Comparison of ENCODE assay signal across 8 cellular contexts in the genomic region with DNA sequence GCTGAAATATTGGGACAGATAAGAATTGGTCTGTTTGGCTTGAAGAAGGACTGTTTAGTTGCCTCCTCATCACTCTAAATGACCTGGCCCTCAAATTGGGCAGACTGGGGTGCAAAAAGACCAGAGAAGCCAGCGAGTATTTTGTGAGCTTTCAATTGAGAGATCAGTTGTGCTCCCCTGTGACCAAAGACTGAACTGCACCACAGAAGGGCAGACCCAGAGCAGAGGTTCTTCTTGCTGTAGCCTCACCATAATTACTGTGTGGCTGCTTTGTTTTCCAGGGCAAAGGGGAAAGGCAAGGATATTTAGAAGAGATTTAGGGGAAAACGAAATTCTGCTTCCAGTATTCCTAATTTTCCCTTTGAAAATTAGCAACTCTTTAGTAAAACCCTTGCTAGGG.
DNase-seq lines count a peak whose midpoint lies in the region; ATAC-seq, FAIRE-seq and TF ChIP-seq lines count a peak whose summit lies in the region.

No MANE protein-coding gene starts in this region.

- no peaks in the 10 kb centered on the region for H3F3A ChIP-seq in GM23248 (ENCODE audit: insufficient read depth)

- H3K9me3 ChIP-seq in BE2C (no peaks in the 10 kb centered on the region), GM23248 (ENCODE audit: low read depth) (no peaks in the 10 kb centered on the region), right cardiac atrium (ENCODE audit: control insufficient read depth, low read length) (no peaks in the 10 kb centered on the region)

- no peaks in the 10 kb centered on the region for H3K9me2 ChIP-seq in GM23248 (ENCODE audit: insufficient read depth)

- H3K4me3 ChIP-seq in BE2C (ENCODE audit: low read depth, low read length), result no peak overlapping the region
- H3K4me3 ChIP-seq in GM23248, result no peak overlapping the region
- no peak overlapping the region for H3K4me3 ChIP-seq in right cardiac atrium (ENCODE audit: low read length)

- H3K4me2 ChIP-seq in GM23248 (ENCODE audit: unreplicated experiment), result no peak overlapping the region

- intact Hi-C loops in right cardiac atrium (cut with DNase I), result no loop called here

- H3K27me3 ChIP-seq in BE2C, result no peaks in the 10 kb centered on the region
- H3K27me3 ChIP-seq in GM23248 (replicated peaks; ENCODE audit: insufficient read depth), result no peaks in the 10 kb centered on the region
- no peaks in the 10 kb centered on the region for H3K27me3 ChIP-seq in right cardiac atrium (ENCODE audit: control insufficient read depth, insufficient read depth)

- in situ Hi-C loops in GM23248 (cut with MboI), result no loop called here

- H3K9ac ChIP-seq in GM23248, result no peak overlapping the region

- H3K79me2 ChIP-seq in GM23248 (ENCODE audit: insufficient read depth), result no peaks in the 10 kb centered on the region

- ATAC-seq in HG02973 (IDR thresholded peaks at IDR 0.05; ENCODE audit: unreplicated experiment), result no peak
- ATAC-seq in right cardiac atrium, result no peak

- WGBS in GM23248 (ENCODE audit: low coverage in 1 of 2, low lambda C conversion rate in 2 of 2, missing lambda C conversion rate in 2 of 2), 2 experiments, result 10 to 14% methylated on average over 2 of the region's 2 CpGs
- 19% methylated on average over 2 of the region's 2 CpGs for WGBS in right cardiac atrium

- TF ChIP-seq CTCF in BE2C (IDR thresholded peaks at IDR 0.05; ENCODE audit: low read depth, low read length), result peak; percentile 33

- H4K20me1 ChIP-seq in GM23248 (ENCODE audit: insufficient read depth), result no peaks in the 10 kb centered on the region

- FAIRE-seq in RCC 7860 (lab: Jason Lieb, UNC), result no peak

- no peak overlapping the region for H3K27ac ChIP-seq in GM23248
- no peak overlapping the region for H3K27ac ChIP-seq in right cardiac atrium (ENCODE audit: low read length)

- H3K4me1 ChIP-seq in BE2C (no peaks in the 10 kb centered on the region), GM23248 (ENCODE audit: insufficient read depth) (0 out of 2 replicates have a peak, but pooled peaks cover 5% of the 10 kb centered on the region), right cardiac atrium (ENCODE audit: control insufficient read depth, insufficient read depth, low read length) (no peaks in the 10 kb centered on the region)

- H3K36me3 ChIP-seq in BE2C, result no peaks in the 10 kb centered on the region
- no peaks in the 10 kb centered on the region for H3K36me3 ChIP-seq in GM23248 (ENCODE audit: low read depth)

- H2AFZ ChIP-seq in GM23248, result no peak overlapping the region

- DNase-seq in BE2C (peak; percentile 25), GM23248 (peak; percentile 37), NCI-H748 (lab: John Stamatoyannopoulos, UW; ENCODE audit: unreplicated experiment) (peak; percentile 97), fibroblast of peridontal ligament (ENCODE audit: extremely low read depth) (peak; percentile 1), RCC 7860 (ENCODE audit: low spot score) (no peak), right cardiac atrium (no peak), amniotic stem cell (lab: John Stamatoyannopoulos, UW) (no peak)

Comparison
In these comparisons a context has a peak if more than half of its experiments do, and no peak if none do; other contexts are left out.
1. DNase-seq: peak in BE2C (single experiment), GM23248 (single experiment), NCI-H748 (single experiment) and fibroblast of peridontal ligament (single experiment); none in RCC 7860 (single experiment), right cardiac atrium (0 of 3) and amniotic stem cell (single experiment).